In the genomic region with DNA sequence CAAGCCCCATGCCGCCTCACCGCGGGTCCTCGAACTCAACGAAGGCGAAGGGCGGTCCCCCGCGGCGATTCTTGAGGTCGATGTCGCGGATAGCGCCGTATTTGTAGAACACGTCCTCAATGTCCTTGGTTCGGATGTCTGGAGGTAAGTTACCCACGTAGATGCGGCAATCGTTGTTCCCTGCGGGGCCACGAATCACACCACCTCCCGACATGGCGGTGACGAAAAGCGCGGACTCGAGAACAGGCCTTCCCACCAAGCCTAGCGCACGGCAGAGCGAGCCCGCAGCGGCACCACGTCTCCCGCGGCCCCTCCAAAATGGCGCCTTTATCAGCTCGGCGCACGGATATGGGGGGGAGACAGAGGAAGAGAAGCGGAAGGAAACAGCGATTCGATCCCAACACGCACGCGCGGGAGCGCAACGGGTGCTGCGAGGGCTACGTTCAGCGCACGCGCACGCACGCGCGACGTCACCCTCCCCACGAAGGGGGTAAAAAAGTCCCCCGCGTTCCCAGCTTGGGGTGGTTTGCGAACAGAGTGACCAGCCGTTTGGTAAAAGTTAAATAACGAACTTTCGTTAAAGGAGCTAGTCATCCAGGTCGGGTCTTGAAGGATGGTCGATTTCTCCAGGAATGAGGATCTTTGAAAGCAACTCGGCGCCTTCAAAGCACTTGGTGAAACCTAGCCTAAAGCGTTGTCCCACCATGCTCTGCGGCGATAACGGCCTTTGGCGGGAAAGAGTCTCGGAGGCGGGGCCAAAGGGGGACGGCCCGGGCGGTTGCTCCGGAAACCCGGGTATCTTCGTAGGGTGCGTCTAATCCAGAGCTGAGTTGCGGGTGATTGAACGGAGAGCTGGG, we compare ENCODE assay signal across 8 cellular contexts. TPM values are rescaled to one million over a fixed set of nuclear protein-coding genes. Genes with fewer than 3 reads are reported as not detected.
DNase-seq lines count a peak whose midpoint lies in the region; ATAC-seq and TF ChIP-seq lines count a peak whose summit lies in the region.

A gene with protein sequence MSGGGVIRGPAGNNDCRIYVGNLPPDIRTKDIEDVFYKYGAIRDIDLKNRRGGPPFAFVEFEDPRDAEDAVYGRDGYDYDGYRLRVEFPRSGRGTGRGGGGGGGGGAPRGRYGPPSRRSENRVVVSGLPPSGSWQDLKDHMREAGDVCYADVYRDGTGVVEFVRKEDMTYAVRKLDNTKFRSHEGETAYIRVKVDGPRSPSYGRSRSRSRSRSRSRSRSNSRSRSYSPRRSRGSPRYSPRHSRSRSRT (minus strand): TSS at position 323 of the 857 bp plus-strand sequence. CDS start 109 bp downstream, at position 214.

- H3K79me2 ChIP-seq in parathyroid adenoma: peaks cover 22% of the 10 kb centered on the region

- peak; percentile 76 to 99 for TF ChIP-seq EP300 in tibial nerve (IDR thresholded peaks at IDR 0.05)

- H2AFZ ChIP-seq in parathyroid adenoma: peak within 1 kb of the TSS; percentile 86

- DNase-seq in GM12864 (ENCODE audit: low read depth): peak; percentile 95
- DNase-seq in NCI-H1417 (lab: John Stamatoyannopoulos, UW): peak; percentile 99 to 100 (median 100)
- DNase-seq in SW 1271 (lab: John Stamatoyannopoulos, UW): peak; percentile 88 to 96
- DNase-seq in activated naive CD8-positive, alpha-beta T cell treated with anti-CD3 and anti-CD28 coated beads, Interleukin-2, amount 50 U/mL, for 16 hours (ENCODE audit: low read depth, low spot score): peak; percentile 96
- DNase-seq in Right ventricle myocardium superior: peak; percentile 99
- DNase-seq in tibial nerve (ENCODE audit: low spot score in 2 of 2): peak; percentile 92 to 95

- TF ChIP-seq POLR2A in tibial nerve (IDR thresholded peaks at IDR 0.05): peak; percentile 91 to 93

- H3K27ac ChIP-seq in parathyroid adenoma (peak within 1 kb of the TSS; percentile 98), tibial nerve (peak within 1 kb of the TSS; percentile 96 to 99 (median 98))

- H3K9me3 ChIP-seq in parathyroid adenoma (ENCODE audit: control insufficient read depth, low read length): no peaks in the 10 kb centered on the region
- H3K9me3 ChIP-seq in tibial nerve: no peaks in the 10 kb centered on the region

- no peak for TF ChIP-seq CTCF in GM12864 (IDR thresholded peaks at IDR 0.05; ENCODE audit: low read depth, low read length, missing control alignments)
- peak; percentile 3 for TF ChIP-seq CTCF in parathyroid adenoma (IDR thresholded peaks at IDR 0.05)
- no peak for TF ChIP-seq CTCF in tibial nerve (IDR thresholded peaks at IDR 0.05)

- peak; percentile 88 for ATAC-seq in HG02759 (IDR thresholded peaks at IDR 0.05; ENCODE audit: unreplicated experiment)
- peak; percentile 97 for ATAC-seq in Right ventricle myocardium superior (ENCODE audit: poor library complexity)

- WGBS in tibial nerve, 2 donors: 1% methylated on average over 51 to 80 of the region's 86 CpGs

- H3K4me2 ChIP-seq in parathyroid adenoma (ENCODE audit: low read length): peak within 1 kb of the TSS; percentile 84

- H3K9ac ChIP-seq in parathyroid adenoma: peak within 1 kb of the TSS; percentile 82

- H3K4me1 ChIP-seq in parathyroid adenoma (peaks cover 3% of the 10 kb centered on the region), tibial nerve (peaks cover 0 to 50% (median 24%) of the 10 kb centered on the region in 4 donors)

- H3K4me3 ChIP-seq in GM12864 (ENCODE audit: low read depth, low read length): peak within 1 kb of the TSS; percentile 84
- H3K4me3 ChIP-seq in parathyroid adenoma (ENCODE audit: low read depth, low read length): peak within 1 kb of the TSS; percentile 99
- peak within 1 kb of the TSS; percentile 61 to 96 (median 88) for H3K4me3 ChIP-seq in tibial nerve

- intact Hi-C loops in Right ventricle myocardium superior (cut with DNase I): loop anchor here (2.0 to 5.0 kb wide), 2 partner anchors 78 to 105 kb away; no protein-coding TSS in a partner anchor

- H3K36me3 ChIP-seq in parathyroid adenoma (ENCODE audit: control insufficient read depth, insufficient read depth, low read length) (no peaks in the 10 kb centered on the region), tibial nerve (peaks cover 0 to 36% (median 15%) of the 10 kb centered on the region in 3 donors)

- H3K27me3 ChIP-seq in parathyroid adenoma (ENCODE audit: control insufficient read depth, insufficient read depth, low read length) (no peaks in the 10 kb centered on the region), tibial nerve (no peaks in the 10 kb centered on the region)

RNA-seq across cellular contexts. Expression of the gene that starts here (rescaled TPM):
- total RNA-seq in Right ventricle myocardium superior (90.9 TPM), tibial nerve (100 to 1,000 TPM in 3 of 4 donors, 10 to 100 TPM in 1; 92.4 to 173 (median 143) TPM)

Comparison
In these comparisons a context has a peak if more than half of its experiments do, and no peak if none do; other contexts are left out.
1. Peak in every context shown above with its lines: DNase-seq, ATAC-seq, H3K4me3 ChIP-seq and H3K27ac ChIP-seq.